ENCODE assay signal across 8 cellular contexts in genomic region chr12:74539261-74539660, GRCh38. TPM values are rescaled to one million over a fixed set of nuclear protein-coding genes. Genes with fewer than 3 reads are reported as not detected.
DNase-seq lines count a peak whose midpoint lies in the region; ATAC-seq and TF ChIP-seq lines count a peak whose summit lies in the region.

No MANE protein-coding gene starts in this region.

- peaks cover 36 to 53% of the 10 kb centered on the region in 2 donors for H3K36me3 Mint-ChIP-seq in CD4-positive, alpha-beta memory T cell
- peaks cover 46% of the 10 kb centered on the region for H3K36me3 Mint-ChIP-seq in dendritic cell treated with granulocyte-macrophage colony-stimulating factor and Interleukin-4, amounts not matched to agents 40 ng/mL and 50 ng/mL, for 4 days (ENCODE audit: low read depth)
- peaks cover 59% of the 10 kb centered on the region for H3K36me3 Mint-ChIP-seq in nephron progenitor cell (ENCODE audit: low read depth)

- TF ChIP-seq CTCF in LNCaP clone FGC (IDR thresholded peaks at IDR 0.05; ENCODE audit: control insufficient read depth, extremely low read depth, insufficient read depth) (no peak), nephron progenitor cell (IDR thresholded peaks at IDR 0.05) (no peak)

- no peaks in the 10 kb centered on the region for H3K27me3 Mint-ChIP-seq in CD4-positive, alpha-beta memory T cell
- H3K27me3 Mint-ChIP-seq in dendritic cell treated with granulocyte-macrophage colony-stimulating factor and Interleukin-4, amounts not matched to agents 40 ng/mL and 50 ng/mL, for 4 days, result no peaks in the 10 kb centered on the region
- H3K27me3 Mint-ChIP-seq in nephron progenitor cell (ENCODE audit: low read depth, poor library complexity), result peaks cover 7% of the 10 kb centered on the region

- H3K27ac Mint-ChIP-seq in CD4-positive, alpha-beta memory T cell, result peak overlapping the region; percentile 97 to 100 (median 99)
- peak overlapping the region; percentile 99 for H3K27ac Mint-ChIP-seq in dendritic cell treated with granulocyte-macrophage colony-stimulating factor and Interleukin-4, amounts not matched to agents 40 ng/mL and 50 ng/mL, for 4 days
- H3K27ac Mint-ChIP-seq in nephron progenitor cell, result peak overlapping the region; percentile 100

- peaks cover 51% of the 10 kb centered on the region for H3K4me1 ChIP-seq in CD4-positive, alpha-beta memory T cell (ENCODE audit: insufficient read depth, low read length)

- no peak for DNase-seq in CD4-positive, alpha-beta memory T cell
- no peak for DNase-seq in LNCaP clone FGC (ENCODE audit: low read depth)
- no peak for DNase-seq in nephron progenitor cell
- DNase-seq in NCI-H2171 (lab: John Stamatoyannopoulos, UW), result no peak
- no peak for DNase-seq in left colon

- ATAC-seq in left colon (no peak), HG03354 (IDR thresholded peaks at IDR 0.05; ENCODE audit: poor library complexity, severe bottlenecking, unreplicated experiment) (no peak), GM18909 (IDR thresholded peaks at IDR 0.05; ENCODE audit: poor library complexity, unreplicated experiment) (no peak)

- H3K27me3 ChIP-seq in CD4-positive, alpha-beta memory T cell (ENCODE audit: insufficient read depth, low read length), result no peaks in the 10 kb centered on the region

- intact Hi-C loops in CD4-positive, alpha-beta memory T cell (cut with micrococcal nuclease), result loop anchor here (5.0 kb wide), 2 partner anchors 853 to 1543 kb away; partner anchors contain the start of genes GLIPR1L2 and NAP1L1
- intact Hi-C loops in dendritic cell treated with granulocyte-macrophage colony-stimulating factor and Interleukin-4, amounts not matched to agents 40 ng/mL and 50 ng/mL, for 4 days (cut with micrococcal nuclease), result loop anchor here (10.0 kb wide), 1 partner anchor 856 kb away; the partner anchor contains the start of gene GLIPR1L2
- intact Hi-C loops in left colon (cut with DNase I, micrococcal nuclease), result no loop called here

- peak overlapping the region; percentile 95 for H3K27ac ChIP-seq in CD4-positive, alpha-beta memory T cell (ENCODE audit: low read depth, low read length)

- POLR2A ChIA-PET in CD4-positive, alpha-beta memory T cell (lab: Charles Lee; ENCODE audit: partially characterized antibody), result no interaction called here

- H3K9me3 ChIP-seq in CD4-positive, alpha-beta memory T cell (ENCODE audit: control insufficient read depth in 1 of 2, low read length in 2 of 2), result no peaks in the 10 kb centered on the region

- H3K4me3 ChIP-seq in CD4-positive, alpha-beta memory T cell (ENCODE audit: low read length in 2 of 2), result peak overlapping the region; percentile 92 to 99
- peak overlapping the region; percentile 94 for H3K4me3 ChIP-seq in LNCaP clone FGC (ENCODE audit: low read depth, low read length)

- H3K4me3 Mint-ChIP-seq in CD4-positive, alpha-beta memory T cell, result peak overlapping the region; percentile 81 to 99 (median 96)
- peak overlapping the region; percentile 95 for H3K4me3 Mint-ChIP-seq in dendritic cell treated with granulocyte-macrophage colony-stimulating factor and Interleukin-4, amounts not matched to agents 40 ng/mL and 50 ng/mL, for 4 days
- H3K4me3 Mint-ChIP-seq in nephron progenitor cell, result peak overlapping the region; percentile 100

- peaks cover 42 to 63% (median 52%) of the 10 kb centered on the region in 4 donors for H3K4me1 Mint-ChIP-seq in CD4-positive, alpha-beta memory T cell
- H3K4me1 Mint-ChIP-seq in dendritic cell treated with granulocyte-macrophage colony-stimulating factor and Interleukin-4, amounts not matched to agents 40 ng/mL and 50 ng/mL, for 4 days (ENCODE audit: low read depth), result peaks cover 38% of the 10 kb centered on the region
- H3K4me1 Mint-ChIP-seq in nephron progenitor cell, result peaks cover 54% of the 10 kb centered on the region

- CTCF ChIA-PET in CD4-positive, alpha-beta memory T cell (lab: Charles Lee; ENCODE audit: partially characterized antibody), result interaction anchor here (1.3 kb wide), 1 partner anchor 8 kb away, joined by 3 read pairs; no protein-coding TSS in a partner anchor

- H3K36me3 ChIP-seq in CD4-positive, alpha-beta memory T cell (ENCODE audit: insufficient read depth, low read length), result peaks cover 9% of the 10 kb centered on the region

- no peaks in the 10 kb centered on the region for H3K9me3 Mint-ChIP-seq in CD4-positive, alpha-beta memory T cell
- H3K9me3 Mint-ChIP-seq in dendritic cell treated with granulocyte-macrophage colony-stimulating factor and Interleukin-4, amounts not matched to agents 40 ng/mL and 50 ng/mL, for 4 days, result no peaks in the 10 kb centered on the region
- no peaks in the 10 kb centered on the region for H3K9me3 Mint-ChIP-seq in nephron progenitor cell

RNA-seq across cellular contexts. Expression of gene ATXN7L3B, which starts 1.6 kb away (rescaled TPM):
- total RNA-seq in CD4-positive, alpha-beta memory T cell, result 10 to 100 TPM; 45.1 to 46.2 TPM
- polyA plus RNA-seq in CD4-positive, alpha-beta memory T cell, result 10 to 100 TPM; 25.3 to 28.5 TPM
- total RNA-seq in left colon, result 10 to 100 TPM; 27.7 to 33.1 TPM

Comparison
In these comparisons a context has a peak if more than half of its experiments do, and no peak if none do; other contexts are left out.
1. intact Hi-C loops: an anchor here in CD4-positive, alpha-beta memory T cell (5.0 kb wide) and dendritic cell treated with granulocyte-macrophage colony-stimulating factor and Interleukin-4, amounts not matched to agents 40 ng/mL and 50 ng/mL, for 4 days (10.0 kb wide); none called in left colon.